Comparison of ENCODE assay signal across 11 cellular contexts in genomic region chr9:134662143-134662876, GRCh38. TPM values are rescaled to one million over a fixed set of nuclear protein-coding genes. Genes with fewer than 3 reads are reported as not detected.
DNase-seq lines count a peak whose midpoint lies in the region; ATAC-seq and TF ChIP-seq lines count a peak whose summit lies in the region.
"Had no signal": no experiment of that assay in that cellular context is flagged by ENCODE, and none has a peak within 500 bp of the region (broad histone marks: within the 10 kb centered on the region; RNA-seq: fewer than 3 reads in every experiment).

No MANE protein-coding gene starts in this region.

- H3K27ac ChIP-seq in right cardiac atrium (ENCODE audit: low read length), result peak overlapping the region; percentile 78
- peak overlapping the region; percentile 47 for H3K27ac ChIP-seq in skeletal muscle tissue (ENCODE audit: low read depth, low read length)
- no peak overlapping the region for H3K27ac ChIP-seq in effector memory CD4-positive, alpha-beta T cell (ENCODE audit: insufficient read depth, low read length, poor library complexity, severe bottlenecking)

- H3K4me1 ChIP-seq in right cardiac atrium (ENCODE audit: control insufficient read depth, insufficient read depth, low read length) (peaks cover 7% of the 10 kb centered on the region), skeletal muscle tissue (ENCODE audit: control insufficient read depth in 3 of 3, insufficient read depth in 3 of 3, low read length in 3 of 3) (peaks cover 7 to 25% (median 23%) of the 10 kb centered on the region in 3 donors), HAP-1 (no peaks in the 10 kb centered on the region)
- no peaks in the 10 kb centered on the region for H3K4me1 ChIP-seq in effector memory CD4-positive, alpha-beta T cell (ENCODE audit: control insufficient read depth, insufficient read depth, low read length, poor library complexity, severe bottlenecking)

- H3K36me3 ChIP-seq in skeletal muscle tissue (ENCODE audit: control insufficient read depth in 3 of 3, insufficient read depth in 3 of 3, low read length in 3 of 3) (no peaks in the 10 kb centered on the region), HAP-1 (replicated peaks) (no peaks in the 10 kb centered on the region)
- H3K36me3 ChIP-seq in effector memory CD4-positive, alpha-beta T cell (ENCODE audit: control insufficient read depth, insufficient read depth, low read length), result no peaks in the 10 kb centered on the region

- H3K9me3 ChIP-seq in right cardiac atrium (ENCODE audit: control insufficient read depth, low read length) (no peaks in the 10 kb centered on the region), skeletal muscle tissue (ENCODE audit: control insufficient read depth in 3 of 3, low read length in 3 of 3) (no peaks in the 10 kb centered on the region), HAP-1 (no peaks in the 10 kb centered on the region; the same call in 1 of the 2 replicates)
- H3K9me3 ChIP-seq in effector memory CD4-positive, alpha-beta T cell (ENCODE audit: control insufficient read depth, low read length), result peaks cover 5% of the 10 kb centered on the region

- intact Hi-C loops in right cardiac atrium (cut with DNase I), result no loop called here

- no peaks in the 10 kb centered on the region for H3K27me3 Mint-ChIP-seq in progenitor cell of endocrine pancreas
- H3K27me3 Mint-ChIP-seq: activated CD4-positive, alpha-beta T cell treated with anti-CD3 and anti-CD28 coated beads, Interleukin-2, amount 10 ng/mL, durations not matched to agents 24 days and 14 days had no signal

- H3K4me3 ChIP-seq in astrocyte of the cerebellum (ENCODE audit: low read depth, low read length) (no peak overlapping the region), right cardiac atrium (ENCODE audit: low read length) (no peak overlapping the region), skeletal muscle tissue (ENCODE audit: low read length in 3 of 3) (no peak overlapping the region), HAP-1 (no peak overlapping the region)
- H3K4me3 ChIP-seq in effector memory CD4-positive, alpha-beta T cell (ENCODE audit: insufficient read depth, low read depth, low read length, poor library complexity, severe bottlenecking), result no peak overlapping the region

- peak; percentile 85 for ATAC-seq in right cardiac atrium

- TF ChIP-seq CTCF in astrocyte of the cerebellum (IDR thresholded peaks at IDR 0.05; ENCODE audit: low read depth, low read length, missing control alignments), result no peak
- TF ChIP-seq CTCF in progenitor cell of endocrine pancreas (IDR thresholded peaks at IDR 0.05; ENCODE audit: unreplicated experiment), result no peak

- peak; percentile 90 for DNase-seq in GM04503 (ENCODE audit: low read depth)
- DNase-seq in astrocyte of the cerebellum (ENCODE audit: low read depth), result peak; percentile 75
- peak; percentile 73 to 83 (median 80) for DNase-seq in right cardiac atrium
- DNase-seq in kidney glomerular epithelial cell (lab: John Stamatoyannopoulos, UW), result no peak
- no peak for DNase-seq in HAP-1 (ENCODE audit: low spot score in 2 of 2)
- no peak for DNase-seq in progenitor cell of endocrine pancreas (ENCODE audit: low spot score, unreplicated experiment)
- no peak for DNase-seq in effector memory CD4-positive, alpha-beta T cell
- DNase-seq: activated CD4-positive, alpha-beta T cell treated with anti-CD3 and anti-CD28 coated beads, Interleukin-2, amount 10 ng/mL, durations not matched to agents 24 days and 14 days; cortex of kidney; GDM1 had no signal

- no peak overlapping the region for H3K4me3 Mint-ChIP-seq in progenitor cell of endocrine pancreas (ENCODE audit: low read depth)
- H3K4me3 Mint-ChIP-seq: activated CD4-positive, alpha-beta T cell treated with anti-CD3 and anti-CD28 coated beads, Interleukin-2, amount 10 ng/mL, durations not matched to agents 24 days and 14 days had no signal

- no peak overlapping the region for H3K9ac ChIP-seq in skeletal muscle tissue (ENCODE audit: low read depth in 1 of 3, low read length in 3 of 3)

- no peaks in the 10 kb centered on the region for H3K4me1 Mint-ChIP-seq in progenitor cell of endocrine pancreas (ENCODE audit: low read depth)
- H3K4me1 Mint-ChIP-seq: activated CD4-positive, alpha-beta T cell treated with anti-CD3 and anti-CD28 coated beads, Interleukin-2, amount 10 ng/mL, durations not matched to agents 24 days and 14 days had no signal

- no peaks in the 10 kb centered on the region for H3K27me3 ChIP-seq in right cardiac atrium (ENCODE audit: control insufficient read depth, insufficient read depth)
- H3K27me3 ChIP-seq in skeletal muscle tissue (ENCODE audit: control insufficient read depth in 3 of 3, insufficient read depth in 3 of 3, low read length in 3 of 3), result peaks cover 7 to 33% (median 18%) of the 10 kb centered on the region in 3 donors
- H3K27me3 ChIP-seq in HAP-1 (ENCODE audit: low read depth), result no peaks in the 10 kb centered on the region
- H3K27me3 ChIP-seq in effector memory CD4-positive, alpha-beta T cell (replicated peaks; ENCODE audit: control insufficient read depth, insufficient read depth, low read length, poor library complexity, severe bottlenecking), result no peaks in the 10 kb centered on the region

- H3K36me3 Mint-ChIP-seq in progenitor cell of endocrine pancreas (ENCODE audit: insufficient read depth), result no peaks in the 10 kb centered on the region

- 31% methylated on average over 17 of the region's 17 CpGs for WGBS in right cardiac atrium

- in situ Hi-C loops in astrocyte of the cerebellum (cut with HindIII; ENCODE audit: low sequenced_read_pairs) (no loop called here), HAP-1 (cut with MboI; ENCODE audit: low sequenced_read_pairs) (no loop called here)

- H3K27ac Mint-ChIP-seq in progenitor cell of endocrine pancreas, result no peak overlapping the region
- H3K27ac Mint-ChIP-seq: activated CD4-positive, alpha-beta T cell treated with anti-CD3 and anti-CD28 coated beads, Interleukin-2, amount 10 ng/mL, durations not matched to agents 24 days and 14 days had no signal

- H3K9me3 Mint-ChIP-seq in progenitor cell of endocrine pancreas (ENCODE audit: low read depth), result peaks cover 3% of the 10 kb centered on the region
- H3K9me3 Mint-ChIP-seq: activated CD4-positive, alpha-beta T cell treated with anti-CD3 and anti-CD28 coated beads, Interleukin-2, amount 10 ng/mL, durations not matched to agents 24 days and 14 days had no signal

RNA-seq across cellular contexts. Expression of gene COL5A1, which starts 20.7 kb away (rescaled TPM):
- total RNA-seq in right cardiac atrium (10 to 100 TPM; 16.0 to 35.8 (median 26.1) TPM), skeletal muscle tissue (258 TPM), progenitor cell of endocrine pancreas (19.8 and 21.5 TPM in 2 replicates)
- polyA plus RNA-seq in right cardiac atrium, result 15.4 TPM
- total RNA-seq: activated CD4-positive, alpha-beta T cell treated with anti-CD3 and anti-CD28 coated beads, Interleukin-2, amount 10 ng/mL, durations not matched to agents 24 days and 14 days had no signal

Comparison
In these comparisons a context has a peak if more than half of its experiments do, and no peak if none do; other contexts are left out.
1. DNase-seq: peak in GM04503 (single experiment), astrocyte of the cerebellum (single experiment) and right cardiac atrium (3 of 3); none in kidney glomerular epithelial cell (single experiment), HAP-1 (0 of 2), progenitor cell of endocrine pancreas (single experiment) and effector memory CD4-positive, alpha-beta T cell (0 of 3).